In the genomic region with DNA sequence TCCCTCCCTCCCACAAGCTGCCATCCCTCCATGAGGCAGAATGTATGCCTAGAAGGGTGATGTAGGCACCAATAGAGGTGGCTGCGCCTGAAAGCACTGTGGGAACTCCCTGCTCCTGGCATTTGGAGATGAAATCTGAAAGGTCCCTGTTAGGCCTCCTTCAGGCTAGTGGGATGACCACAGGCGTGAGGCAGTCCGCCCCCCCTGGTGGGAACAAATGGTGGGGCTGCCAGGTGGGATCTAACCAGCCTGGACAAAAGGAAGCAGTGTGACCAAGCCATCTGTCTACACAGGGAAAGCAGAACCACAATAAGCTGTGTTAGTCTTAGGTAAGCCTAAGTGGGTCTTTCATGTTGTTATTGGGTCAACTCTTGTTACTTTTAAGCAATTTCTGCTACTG, we compare ENCODE assay signal across 32 cellular contexts. TPM values are rescaled to one million over a fixed set of nuclear protein-coding genes. Genes with fewer than 3 reads are reported as not detected.
"Had no signal": no experiment of that assay in that cellular context is flagged by ENCODE, and none has a peak within 500 bp of the region (broad histone marks: within the 10 kb centered on the region; RNA-seq: fewer than 3 reads in every experiment).

No MANE protein-coding gene starts in this region.

- H3K36me3 Mint-ChIP-seq: activated CD4-positive, alpha-beta memory T cell treated with anti-CD3 and anti-CD28 coated beads for 36 hours; activated CD8-positive, alpha-beta memory T cell treated with anti-CD3 and anti-CD28 coated beads, Interleukin-2, amount 10 ng/mL, durations not matched to agents 7 days and 5 days; activated naive CD4-positive, alpha-beta T cell treated with anti-CD3 and anti-CD28 coated beads, Interleukin-2, amount 50 U/mL, for 24 hours; activated naive CD8-positive, alpha-beta T cell treated with anti-CD3 and anti-CD28 coated beads for 36 hours; brain had no signal

- H3K4me3 Mint-ChIP-seq: activated CD4-positive, alpha-beta memory T cell treated with anti-CD3 and anti-CD28 coated beads for 36 hours; activated CD4-positive, alpha-beta T cell treated with anti-CD3 and anti-CD28 coated beads for 36 hours; activated CD4-positive, alpha-beta T cell treated with anti-CD3 and anti-CD28 coated beads, Interleukin-2, amount 10 ng/mL, durations not matched to agents 24 days and 14 days; activated CD8-positive, alpha-beta memory T cell treated with anti-CD3 and anti-CD28 coated beads, Interleukin-2, amount 10 ng/mL, durations not matched to agents 7 days and 5 days; activated CD8-positive, alpha-beta T cell treated with anti-CD3 and anti-CD28 coated beads, Interleukin-2, amount 10 ng/mL, durations not matched to agents 7 days and 5 days; activated naive CD4-positive, alpha-beta T cell treated with anti-CD3 and anti-CD28 coated beads for 36 hours; activated naive CD4-positive, alpha-beta T cell treated with anti-CD3 and anti-CD28 coated beads, Interleukin-2, amount 50 U/mL, for 24 hours; activated naive CD8-positive, alpha-beta T cell treated with anti-CD3 and anti-CD28 coated beads for 36 hours; activated T-helper 1 cell treated with anti-CD3 and anti-CD28 coated beads, Interleukin-12 subunit alpha, Interleukin-12 subunit beta, Interleukin-2, Interleukin-4 antibody, amounts not matched to agents 30 ng/mL and 10 ng/mL and 1 ng/mL, durations not matched to agents 14 hours and 24 hours and 36 hours; brain; dendritic cell treated with granulocyte-macrophage colony-stimulating factor and Interleukin-4, amounts not matched to agents 40 ng/mL and 50 ng/mL, for 4 days had no signal

- H3K27ac Mint-ChIP-seq: activated CD4-positive, alpha-beta memory T cell treated with anti-CD3 and anti-CD28 coated beads for 36 hours; activated CD4-positive, alpha-beta T cell treated with anti-CD3 and anti-CD28 coated beads for 36 hours; activated CD4-positive, alpha-beta T cell treated with anti-CD3 and anti-CD28 coated beads, Interleukin-2, amount 10 ng/mL, durations not matched to agents 24 days and 14 days; activated CD8-positive, alpha-beta memory T cell treated with anti-CD3 and anti-CD28 coated beads, Interleukin-2, amount 10 ng/mL, durations not matched to agents 7 days and 5 days; activated CD8-positive, alpha-beta T cell treated with anti-CD3 and anti-CD28 coated beads, Interleukin-2, amount 10 ng/mL, durations not matched to agents 7 days and 5 days; activated naive CD4-positive, alpha-beta T cell treated with anti-CD3 and anti-CD28 coated beads for 36 hours; activated naive CD4-positive, alpha-beta T cell treated with anti-CD3 and anti-CD28 coated beads, Interleukin-2, amount 50 U/mL, for 24 hours; activated naive CD8-positive, alpha-beta T cell treated with anti-CD3 and anti-CD28 coated beads for 36 hours; activated T-helper 1 cell treated with anti-CD3 and anti-CD28 coated beads, Interleukin-12 subunit alpha, Interleukin-12 subunit beta, Interleukin-2, Interleukin-4 antibody, amounts not matched to agents 30 ng/mL and 10 ng/mL and 1 ng/mL, durations not matched to agents 14 hours and 24 hours and 36 hours; activated T-helper 2 cell treated with anti-CD3 and anti-CD28 coated beads, Interferon-gamma antibody, Interleukin-2, Interleukin-4, amounts not matched to agents 10 μg/mL and 5 μg/mL and 100 μg/mL, durations not matched to agents 14 hours and 24 hours and 36 hours; brain; dendritic cell treated with granulocyte-macrophage colony-stimulating factor and Interleukin-4, amounts not matched to agents 40 ng/mL and 50 ng/mL, for 4 days had no signal

- H3K27me3 ChIP-seq: ascending aorta, breast epithelium, cardiac muscle cell, colonic mucosa, foreskin keratinocyte, gastroesophageal sphincter had no signal

- H3K27ac ChIP-seq: ascending aorta, breast epithelium, cardiac muscle cell, colonic mucosa, dorsolateral prefrontal cortex, esophagus muscularis mucosa, foreskin keratinocyte, gastroesophageal sphincter had no signal

- H3K36me3 ChIP-seq: ascending aorta, breast epithelium, cardiac muscle cell, colonic mucosa, esophagus muscularis mucosa, gastroesophageal sphincter, heart right ventricle had no signal

- H3K9me3 Mint-ChIP-seq: activated CD4-positive, alpha-beta memory T cell treated with anti-CD3 and anti-CD28 coated beads for 36 hours; activated CD4-positive, alpha-beta T cell treated with anti-CD3 and anti-CD28 coated beads, Interleukin-2, amount 10 ng/mL, durations not matched to agents 24 days and 14 days; activated naive CD4-positive, alpha-beta T cell treated with anti-CD3 and anti-CD28 coated beads for 36 hours; activated naive CD4-positive, alpha-beta T cell treated with anti-CD3 and anti-CD28 coated beads, Interleukin-2, amount 50 U/mL, for 24 hours; activated naive CD8-positive, alpha-beta T cell treated with anti-CD3 and anti-CD28 coated beads for 36 hours; activated T-helper 1 cell treated with anti-CD3 and anti-CD28 coated beads, Interleukin-12 subunit alpha, Interleukin-12 subunit beta, Interleukin-2, Interleukin-4 antibody, amounts not matched to agents 30 ng/mL and 10 ng/mL and 1 ng/mL, durations not matched to agents 14 hours and 24 hours and 36 hours; activated T-helper 2 cell treated with anti-CD3 and anti-CD28 coated beads, Interferon-gamma antibody, Interleukin-2, Interleukin-4, amounts not matched to agents 10 μg/mL and 5 μg/mL and 100 μg/mL, durations not matched to agents 14 hours and 24 hours and 36 hours; dendritic cell treated with granulocyte-macrophage colony-stimulating factor and Interleukin-4, amounts not matched to agents 40 ng/mL and 50 ng/mL, for 4 days had no signal

- H3K4me3 ChIP-seq: ascending aorta, breast epithelium, cardiac muscle cell, colonic mucosa, dorsolateral prefrontal cortex, esophagus muscularis mucosa, gastroesophageal sphincter, heart right ventricle had no signal

- ATAC-seq: activated CD4-positive, alpha-beta T cell treated with anti-CD3 and anti-CD28 coated beads for 36 hours; activated CD8-positive, alpha-beta memory T cell treated with anti-CD3 and anti-CD28 coated beads, Interleukin-2, amount 10 ng/mL, durations not matched to agents 7 days and 5 days; activated CD8-positive, alpha-beta T cell treated with anti-CD3 and anti-CD28 coated beads, Interleukin-2, amount 10 ng/mL, durations not matched to agents 7 days and 5 days; foreskin keratinocyte; gastroesophageal sphincter; heart right ventricle had no signal

- DNase-seq: activated CD4-positive, alpha-beta memory T cell treated with anti-CD3 and anti-CD28 coated beads for 36 hours; activated CD4-positive, alpha-beta T cell treated with anti-CD3 and anti-CD28 coated beads for 36 hours; activated CD4-positive, alpha-beta T cell treated with anti-CD3 and anti-CD28 coated beads, Interleukin-2, amount 10 ng/mL, durations not matched to agents 24 days and 14 days; activated CD4-positive, CD25-positive, alpha-beta regulatory T cell; activated CD4-positive, CD25-positive, alpha-beta regulatory T cell treated with anti-CD3 and anti-CD28 coated beads, Interleukin-2, amount 50 U/mL, for 72 hours; activated CD8-positive, alpha-beta memory T cell treated with anti-CD3 and anti-CD28 coated beads, Interleukin-2, amount 10 ng/mL, durations not matched to agents 7 days and 5 days; activated CD8-positive, alpha-beta memory T cell treated with anti-CD3 and anti-CD28 coated beads, Interleukin-2, amount 50 U/mL, for 4 hours; activated CD8-positive, alpha-beta T cell treated with anti-CD3 and anti-CD28 coated beads, Interleukin-2, amount 10 ng/mL, durations not matched to agents 7 days and 5 days; activated effector memory CD4-positive, alpha-beta T cell treated with anti-CD3 and anti-CD28 coated beads, Interleukin-2, amount 50 U/mL, for 16 hours; activated naive CD4-positive, alpha-beta T cell treated with anti-CD3 and anti-CD28 coated beads for 36 hours; activated naive CD8-positive, alpha-beta T cell treated with anti-CD3 and anti-CD28 coated beads for 36 hours; activated T-cell treated with anti-CD3 and anti-CD28 coated beads, Interleukin-2, amount 50 U/mL, for 1 hour; activated T-cell treated with anti-CD3 and anti-CD28 coated beads, Interleukin-2, amount 50 U/mL, for 48 hours; central memory CD4-positive, alpha-beta T cell; cerebellar nuclear complex; colonic mucosa; dorsolateral prefrontal cortex; effector memory CD4-positive, alpha-beta T cell; erythroblast; foreskin keratinocyte; heart right ventricle; T-helper 2 cell had no signal

- H3K4me1 ChIP-seq: ascending aorta, breast epithelium, colonic mucosa, esophagus muscularis mucosa, foreskin keratinocyte, gastroesophageal sphincter, heart right ventricle had no signal

- H3K27me3 Mint-ChIP-seq: activated CD4-positive, alpha-beta memory T cell treated with anti-CD3 and anti-CD28 coated beads for 36 hours; activated CD4-positive, alpha-beta T cell treated with anti-CD3 and anti-CD28 coated beads for 36 hours; activated CD4-positive, alpha-beta T cell treated with anti-CD3 and anti-CD28 coated beads, Interleukin-2, amount 10 ng/mL, durations not matched to agents 24 days and 14 days; activated CD8-positive, alpha-beta memory T cell treated with anti-CD3 and anti-CD28 coated beads, Interleukin-2, amount 10 ng/mL, durations not matched to agents 7 days and 5 days; activated naive CD8-positive, alpha-beta T cell treated with anti-CD3 and anti-CD28 coated beads for 36 hours; dendritic cell treated with granulocyte-macrophage colony-stimulating factor and Interleukin-4, amounts not matched to agents 40 ng/mL and 50 ng/mL, for 4 days had no signal

- H3K4me1 Mint-ChIP-seq: activated CD4-positive, alpha-beta T cell treated with anti-CD3 and anti-CD28 coated beads for 36 hours; activated CD4-positive, alpha-beta T cell treated with anti-CD3 and anti-CD28 coated beads, Interleukin-2, amount 10 ng/mL, durations not matched to agents 24 days and 14 days; activated CD8-positive, alpha-beta memory T cell treated with anti-CD3 and anti-CD28 coated beads, Interleukin-2, amount 10 ng/mL, durations not matched to agents 7 days and 5 days; activated naive CD4-positive, alpha-beta T cell treated with anti-CD3 and anti-CD28 coated beads, Interleukin-2, amount 50 U/mL, for 24 hours; activated naive CD8-positive, alpha-beta T cell treated with anti-CD3 and anti-CD28 coated beads for 36 hours; brain had no signal

RNA-seq across cellular contexts. Expression of gene IL5RA, which starts 25.3 kb away (rescaled TPM):
- polyA plus RNA-seq: cardiac muscle cell, foreskin keratinocyte had no signal
